Comparison of ENCODE assay signal across 8 cellular contexts in genomic region chr16:67892899-67893790, GRCh38. TPM values are rescaled to one million over a fixed set of nuclear protein-coding genes. Genes with fewer than 3 reads are reported as not detected.
DNase-seq lines count a peak whose midpoint lies in the region; ATAC-seq, FAIRE-seq and TF ChIP-seq lines count a peak whose summit lies in the region.

TSS of gene PSKH1 (plus strand) at chr16:67893254. CDS start at chr16:67908750, 15,496 bp downstream.

- peak; percentile 97 for DNase-seq in Calu3
- peak; percentile 99 for DNase-seq in HuH-7.5 (ENCODE audit: low spot score)
- peak; percentile 95 for DNase-seq in activated CD8-positive, alpha-beta memory T cell treated with anti-CD3 and anti-CD28 coated beads, Interleukin-2, amount 50 U/mL, for 48 hours
- DNase-seq in endothelial cell of umbilical vein (ENCODE audit: low read depth, low spot score): peak; percentile 97
- DNase-seq in midbrain (lab: John Stamatoyannopoulos, UW): peak; percentile 99
- peak; percentile 91 to 92 for DNase-seq in stimulated activated CD8-positive, alpha-beta memory T cell treated with anti-CD3 and anti-CD28 coated beads, Interleukin-15, amount 100 ng/mL, for 48 hours (ENCODE audit: low read depth in 2 of 2)

- TF ChIP-seq CTCF in Calu3 (IDR thresholded peaks at IDR 0.05; ENCODE audit: unreplicated experiment): no peak
- TF ChIP-seq CTCF in OCI-LY3 (IDR thresholded peaks at IDR 0.05; ENCODE audit: low read depth, low read length): no peak
- no peak for TF ChIP-seq CTCF in endothelial cell of umbilical vein (IDR thresholded peaks at IDR 0.05; ENCODE audit: extremely low read depth in 1 of 2, insufficient read depth in 1 of 2, low read depth in 1 of 2, low read length in 2 of 2)

- H3K4me2 ChIP-seq in OCI-LY3 (ENCODE audit: low read length) (peak within 1 kb of the TSS; percentile 96), endothelial cell of umbilical vein (ENCODE audit: insufficient read depth, low read length) (peak within 1 kb of the TSS; percentile 92)

- peaks cover 14% of the 10 kb centered on the region for H3K4me1 ChIP-seq in OCI-LY3 (ENCODE audit: low read length)
- H3K4me1 ChIP-seq in endothelial cell of umbilical vein (ENCODE audit: control insufficient read depth, extremely low read depth, insufficient read depth, low read length): peaks cover 21% of the 10 kb centered on the region

- FAIRE-seq in endothelial cell of umbilical vein (lab: Jason Lieb, UNC): peak; percentile 98

- H3K4me1 Mint-ChIP-seq in Calu3 (ENCODE audit: low read depth, unreplicated experiment): peaks cover 10% of the 10 kb centered on the region

- H3K27me3 ChIP-seq in OCI-LY3 (ENCODE audit: low read depth, low read length): no peaks in the 10 kb centered on the region
- no peaks in the 10 kb centered on the region for H3K27me3 ChIP-seq in endothelial cell of umbilical vein (ENCODE audit: control insufficient read depth in 2 of 2, insufficient read depth in 2 of 2, low read length in 2 of 2)

- H2AFZ ChIP-seq in OCI-LY3 (ENCODE audit: low read depth, low read length) (peak within 1 kb of the TSS; percentile 40; the same call in 1 of the 2 replicates), endothelial cell of umbilical vein (ENCODE audit: low read depth, low read length) (peak within 1 kb of the TSS; percentile 66)

- no peaks in the 10 kb centered on the region for H3K36me3 ChIP-seq in OCI-LY3 (replicated peaks; ENCODE audit: low read depth, low read length)
- no peaks in the 10 kb centered on the region for H3K36me3 ChIP-seq in endothelial cell of umbilical vein (ENCODE audit: control insufficient read depth in 2 of 2, extremely low read depth in 1 of 2, insufficient read depth in 2 of 2, low read length in 2 of 2)

- H3K27me3 Mint-ChIP-seq in Calu3 (ENCODE audit: unreplicated experiment): no peaks in the 10 kb centered on the region

- peak within 1 kb of the TSS; percentile 95 for H3K27ac Mint-ChIP-seq in Calu3 (ENCODE audit: unreplicated experiment)

- H3K4me3 ChIP-seq in OCI-LY3 (ENCODE audit: low read length) (peak within 1 kb of the TSS; percentile 92), endothelial cell of umbilical vein (replicated peaks in 1 of 3; ENCODE audit: insufficient read depth in 1 of 3, low read depth in 1 of 3, low read length in 3 of 3) (peak within 1 kb of the TSS; percentile 10 to 73 (median 73))

- intact Hi-C loops in Calu3 (cut with micrococcal nuclease; ENCODE audit: unreplicated experiment): no loop called here
- intact Hi-C loops in endothelial cell of umbilical vein (cut with micrococcal nuclease): loop anchor here (1.0 to 2.0 kb wide), 3 partner anchors 9 to 344 kb away; partner anchors contain the start of genes CENPT, ESRP2 and NUTF2

- H3K9me3 ChIP-seq in OCI-LY3 (ENCODE audit: insufficient read depth, low read length) (no peaks in the 10 kb centered on the region), endothelial cell of umbilical vein (replicated peaks; ENCODE audit: control insufficient read depth, insufficient read depth, low read length) (no peaks in the 10 kb centered on the region)

- peak; percentile 79 for ATAC-seq in GM21515 (IDR thresholded peaks at IDR 0.05; ENCODE audit: unreplicated experiment)

- peaks cover 44% of the 10 kb centered on the region for H3K79me2 ChIP-seq in OCI-LY3 (ENCODE audit: low read length)
- peaks cover 24% of the 10 kb centered on the region for H3K79me2 ChIP-seq in endothelial cell of umbilical vein (ENCODE audit: control insufficient read depth, insufficient read depth, low read length)

- H3K9me3 Mint-ChIP-seq in Calu3 (ENCODE audit: low read depth, unreplicated experiment): no peaks in the 10 kb centered on the region

- no peaks in the 10 kb centered on the region for H4K20me1 ChIP-seq in OCI-LY3 (ENCODE audit: insufficient read depth, low read length)
- H4K20me1 ChIP-seq in endothelial cell of umbilical vein (replicated peaks; ENCODE audit: control insufficient read depth, extremely low read depth, insufficient read depth, low read length): no peaks in the 10 kb centered on the region

- peaks cover 27% of the 10 kb centered on the region for H3K36me3 Mint-ChIP-seq in Calu3 (ENCODE audit: insufficient read depth, unreplicated experiment)

- no TSS peak for BruUV-seq in Calu3 (replicated peaks; lab: Mats Ljungman, UMichigan)
- no TSS peak for BruUV-seq in endothelial cell of umbilical vein (replicated peaks; lab: Mats Ljungman, UMichigan)

- peak within 1 kb of the TSS; percentile 17; the same call in 1 of the 2 replicates for H3K27ac ChIP-seq in OCI-LY3 (ENCODE audit: low read length)
- H3K27ac ChIP-seq in endothelial cell of umbilical vein (ENCODE audit: insufficient read depth, low read depth, low read length): peak within 1 kb of the TSS; percentile 76

- POLR2A ChIA-PET in endothelial cell of umbilical vein (lab: Charles Lee): interaction anchor here (0.6 to 1.2 kb wide), 2 partner anchors 11 to 31 kb away, joined by 3 to 4 read pairs; no protein-coding TSS in a partner anchor

- H3K9me1 ChIP-seq in endothelial cell of umbilical vein (replicated peaks; ENCODE audit: control insufficient read depth, extremely low read depth, insufficient read depth, low read length): no peaks in the 10 kb centered on the region

- H3K4me3 Mint-ChIP-seq in Calu3 (ENCODE audit: low read depth, unreplicated experiment): peak within 1 kb of the TSS; percentile 99

- CTCF ChIA-PET in Calu3 (lab: Charles Lee): interaction anchor here (0.6 to 2.0 kb wide), 5 partner anchors 9 to 211 kb away, joined by 3 to 7 read pairs (median 3); no protein-coding TSS in a partner anchor
- CTCF ChIA-PET in endothelial cell of umbilical vein (lab: Charles Lee): interaction anchor here (0.9 to 2.6 kb wide), 7 partner anchors 10 to 221 kb away, joined by 3 to 17 read pairs (median 4); partner anchors contain the start of gene NRN1L

- H3K9ac ChIP-seq in OCI-LY3 (ENCODE audit: low read length): peak within 1 kb of the TSS; percentile 93
- H3K9ac ChIP-seq in endothelial cell of umbilical vein (replicated peaks; ENCODE audit: extremely low read depth, insufficient read depth, low read length): peak within 1 kb of the TSS; percentile 93

- TF ChIP-seq POLR2A in endothelial cell of umbilical vein (IDR thresholded peaks at IDR 0.05; ENCODE audit: low read depth, low read length): peak; percentile 59

- dilution Hi-C loops in endothelial cell of umbilical vein (cut with MboI; ENCODE audit: extremely low pct_ligation_motif_present, low sequenced_read_pairs): no loop called here

TF ChIP-seq in endothelial cell of umbilical vein, 7 proteins besides CTCF, POLR2A, EP300 and RAD21:
- TF ChIP-seq POLR2AphosphoS5 (IDR thresholded peaks at IDR 0.05; ENCODE audit: insufficient read depth, low read depth, low read length): peak; percentile 78
- no peak for TF ChIP-seq JUN (IDR thresholded peaks at IDR 0.05; ENCODE audit: borderline replicate concordance, insufficient read depth, insufficient read length, low read depth)

RNA-seq across cellular contexts. Expression of gene PSKH1, which starts in this region (rescaled TPM):
- total RNA-seq in Calu3 (2022): 41.7 and 49.4 TPM in 2 replicates
- total RNA-seq in endothelial cell of umbilical vein: 25.9 and 27.0 TPM in 2 replicates
- polyA plus RNA-seq in endothelial cell of umbilical vein: 42.6 and 48.8 TPM in 2 replicates
- 24.7 and 30.9 TPM in 2 replicates for polyA plus RNA-seq in endothelial cell of umbilical vein (2011; cell fraction: cytosol; rRNA removed)
- 23.8 and 24.8 TPM in 2 replicates for polyA plus RNA-seq in endothelial cell of umbilical vein (2011; cell fraction: nucleus; rRNA removed)
- polyA plus RNA-seq in endothelial cell of umbilical vein (2012): 25.3 and 32.0 TPM in 2 replicates
- 42.2 and 47.8 TPM in 2 replicates for polyA minus RNA-seq in endothelial cell of umbilical vein
- 12.0 TPM for polyA minus RNA-seq in endothelial cell of umbilical vein (2011; cell fraction: cytosol; rRNA and poly(A)+ RNA removed)
- polyA minus RNA-seq in endothelial cell of umbilical vein (2011; cell fraction: nucleus; rRNA and poly(A)+ RNA removed): 21.9 and 25.9 TPM in 2 replicates

Comparison
In these comparisons a context has a peak if more than half of its experiments do, and no peak if none do; other contexts are left out.
1. Peak in every context shown above with its lines: DNase-seq, ATAC-seq, H3K4me3 ChIP-seq and H3K27ac ChIP-seq.